14 cellular contexts compared by ENCODE assay signal in the genomic region with DNA sequence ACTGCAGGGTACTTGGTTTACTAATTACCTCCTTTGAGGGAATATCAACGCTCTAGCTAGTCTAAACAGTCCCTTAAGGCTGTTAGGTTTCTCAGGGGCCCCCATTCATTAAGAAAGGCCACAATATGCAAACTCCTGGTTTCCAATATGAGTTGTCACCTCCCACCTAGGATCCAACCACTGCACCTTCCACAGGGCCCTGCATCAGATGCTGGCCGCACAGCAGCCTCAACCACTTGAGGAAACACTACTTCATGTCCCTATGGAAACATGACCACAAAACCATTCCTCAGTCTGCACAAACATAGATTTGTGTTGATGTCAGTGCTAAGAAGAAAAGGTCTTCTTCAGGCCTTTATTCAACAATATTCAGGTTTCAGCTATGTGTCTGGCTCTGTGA. TPM values are rescaled to one million over a fixed set of nuclear protein-coding genes. Genes with fewer than 3 reads are reported as not detected.
DNase-seq lines count a peak whose midpoint lies in the region; ATAC-seq and TF ChIP-seq lines count a peak whose summit lies in the region.
"Had no signal": no experiment of that assay in that cellular context is flagged by ENCODE, and none has a peak within 500 bp of the region (broad histone marks: within the 10 kb centered on the region; RNA-seq: fewer than 3 reads in every experiment).

No MANE protein-coding gene starts in this region.

- DNase-seq in GM12865 (ENCODE audit: low read depth) (peak; percentile 9), T-helper 17 cell (no peak), myocyte (ENCODE audit: low read depth) (peak; percentile 5), Ammon's horn (ENCODE audit: low spot score) (no peak), iPS-NIHi11 (ENCODE audit: low spot score) (no peak), NCI-H1694 treated with DMSO at 0.1 percent for 48 hours (lab: John Stamatoyannopoulos, UW) (no peak), nephron progenitor cell (no peak)
- DNase-seq: activated CD4-positive, CD25-positive, alpha-beta regulatory T cell; NCI-H524; Right ventricle myocardium superior; thyroid gland had no signal

- H3K4me3 Mint-ChIP-seq in T-helper 17 cell = no peak overlapping the region
- H3K4me3 Mint-ChIP-seq in nephron progenitor cell = no peak overlapping the region

- H3K27ac Mint-ChIP-seq in T-helper 17 cell = peak overlapping the region; percentile 6
- H3K27ac Mint-ChIP-seq in nephron progenitor cell = no peak overlapping the region

- H3K4me3 ChIP-seq in GM12865 (ENCODE audit: low read depth, low read length) = no peak overlapping the region
- H3K4me3 ChIP-seq: breast epithelium, thyroid gland had no signal

- H3K4me1 Mint-ChIP-seq in T-helper 17 cell = peaks cover 35% of the 10 kb centered on the region
- no peaks in the 10 kb centered on the region for H3K4me1 Mint-ChIP-seq in nephron progenitor cell

- TF ChIP-seq CTCF in GM12865 (IDR thresholded peaks at IDR 0.05; ENCODE audit: insufficient read depth, low read depth, low read length, missing control alignments) (no peak), nephron progenitor cell (IDR thresholded peaks at IDR 0.05) (no peak)

- ATAC-seq in GM21423 (IDR thresholded peaks at IDR 0.05; ENCODE audit: unreplicated experiment) (peak; percentile 29), T-helper 17 cell (no peak)
- ATAC-seq: esophagus mucosa had no signal

- H3K27me3 Mint-ChIP-seq in T-helper 17 cell (no peaks in the 10 kb centered on the region), nephron progenitor cell (ENCODE audit: low read depth, poor library complexity) (peaks cover 3% of the 10 kb centered on the region)

- no peaks in the 10 kb centered on the region for H3K9me3 ChIP-seq in T-helper 17 cell (ENCODE audit: control insufficient read depth, low read length, poor library complexity, severe bottlenecking)
- H3K9me3 ChIP-seq: breast epithelium, thyroid gland had no signal

- H3K9me3 Mint-ChIP-seq in nephron progenitor cell = no peaks in the 10 kb centered on the region

- H3K36me3 Mint-ChIP-seq in T-helper 17 cell (ENCODE audit: low read depth) (peaks cover 7% of the 10 kb centered on the region), nephron progenitor cell (ENCODE audit: low read depth) (no peaks in the 10 kb centered on the region)

RNA-seq across cellular contexts. Expression of a gene that starts 40.9 kb away (rescaled TPM):
- total RNA-seq in T-helper 17 cell (100 to 1,000 TPM; 117 to 128 TPM), myocyte (0.57 and 1.1 TPM in 2 replicates)
- polyA plus RNA-seq in myocyte (2012) = 0.73 TPM

Comparison
In these comparisons a context has a peak if more than half of its experiments do, and no peak if none do; other contexts are left out.
1. DNase-seq: peak in GM12865 (single experiment) and myocyte (single experiment); none in T-helper 17 cell (0 of 3), Ammon's horn (single experiment), iPS-NIHi11 (single experiment), NCI-H1694 treated with DMSO at 0.1 percent for 48 hours (single experiment) and nephron progenitor cell (single experiment).
2. RNA of a gene that starts 40.9 kb away (total RNA-seq): 117 to 128 TPM in T-helper 17 cell; 0.57 to 1.1 TPM in myocyte; every median in the first group is over 10 times any median in the second.